Comparison of ENCODE assay signal across 8 cellular contexts in the genomic region with DNA sequence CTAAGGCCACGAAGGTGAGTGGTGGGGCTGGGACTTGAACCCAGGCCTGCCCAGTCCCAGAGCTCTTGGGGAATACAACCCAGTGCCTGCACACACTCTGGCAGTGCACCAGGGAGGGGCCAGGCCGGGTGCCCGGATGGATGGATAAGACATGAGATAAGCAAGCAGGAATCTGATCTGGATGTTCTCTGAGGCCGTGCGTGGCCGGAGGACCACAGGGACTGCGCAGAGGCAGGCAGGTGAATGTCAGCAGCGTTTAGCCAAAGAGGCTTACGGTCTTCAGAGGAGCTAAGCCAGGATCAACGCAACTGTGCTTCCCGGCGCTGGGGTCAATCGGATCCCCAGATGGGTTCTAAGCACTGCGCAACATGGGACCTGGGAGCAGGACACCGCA. TPM values are rescaled to one million over a fixed set of nuclear protein-coding genes. Genes with fewer than 3 reads are reported as not detected.
DNase-seq lines count a peak whose midpoint lies in the region; TF ChIP-seq lines count a peak whose summit lies in the region.

No MANE protein-coding gene starts in this region.

- no peak overlapping the region for H2AFZ ChIP-seq in osteoblast (ENCODE audit: low read length)

- H4K20me1 ChIP-seq in osteoblast (ENCODE audit: insufficient read depth, low read length), result peaks cover 47% of the 10 kb centered on the region

- H3K27me3 ChIP-seq in osteoblast (ENCODE audit: insufficient read depth, low read length), result no peaks in the 10 kb centered on the region

- H3K9me3 ChIP-seq in osteoblast (ENCODE audit: low read depth, low read length), result no peaks in the 10 kb centered on the region

- peaks cover 7% of the 10 kb centered on the region for H3K36me3 ChIP-seq in osteoblast (ENCODE audit: insufficient read depth, low read length)

- H3K4me2 ChIP-seq in osteoblast (ENCODE audit: insufficient read depth, low read length), result peak overlapping the region; percentile 74

- H3K4me3 ChIP-seq in epithelial cell of proximal tubule (ENCODE audit: low read depth, low read length), result peak overlapping the region; percentile 75
- peak overlapping the region; percentile 87 for H3K4me3 ChIP-seq in osteoblast (ENCODE audit: insufficient read depth, low read length)

- H3K4me1 ChIP-seq in osteoblast (ENCODE audit: insufficient read depth, low read length), result peaks cover 17% of the 10 kb centered on the region

- H3K27ac ChIP-seq in osteoblast (ENCODE audit: low read depth, low read length), result peak overlapping the region; percentile 80

- TF ChIP-seq CTCF in epithelial cell of proximal tubule (conservative IDR thresholded peaks at IDR 0.05; ENCODE audit: low read depth, low read length) (no peak), osteoblast (IDR thresholded peaks at IDR 0.05; ENCODE audit: extremely low read depth, low read depth, low read length) (no peak)

- peaks cover 57% of the 10 kb centered on the region for H3K79me2 ChIP-seq in osteoblast (ENCODE audit: insufficient read depth, low read length)

- DNase-seq in GM03348 (ENCODE audit: low spot score) (peak; percentile 67), RPMI7951 (ENCODE audit: low read depth) (peak; percentile 43), epithelial cell of proximal tubule (ENCODE audit: low read depth) (no peak), osteoblast (ENCODE audit: insufficient read length, low spot score, missing footprints) (peak; percentile 87), H4 (ENCODE audit: low spot score) (no peak), pons (ENCODE audit: low spot score) (no peak)
- no peak for DNase-seq in stimulated activated CD4-positive, alpha-beta T cell treated with anti-CD3 and anti-CD28 coated beads, Interleukin-12 subunit alpha, Interleukin-12 subunit beta, amount 100 ng/mL, for 4 hours
- no peak for DNase-seq in stimulated activated CD4-positive, alpha-beta T cell treated with anti-CD3 and anti-CD28 coated beads, Interleukin-4, amount 100 ng/mL, for 4 hours

RNA-seq across cellular contexts. Expression of a gene that starts 1.5 kb away (rescaled TPM):
- 4.4 and 10.7 TPM in 2 replicates for total RNA-seq in RPMI7951 (2014; rRNA removed; shearing (Covaris generic))
- 19.6 and 23.4 TPM in 2 replicates for total RNA-seq in epithelial cell of proximal tubule
- 23.6 and 27.5 TPM in 2 replicates for total RNA-seq in osteoblast
- 8.6 and 12.4 TPM in 2 replicates for total RNA-seq in H4 (2014; rRNA removed; shearing (Covaris generic))

RNA-seq across cellular contexts. Expression of a gene that starts 21.5 kb away (rescaled TPM):
- 5.0 and 8.8 TPM in 2 replicates for total RNA-seq in RPMI7951 (2014; rRNA removed; shearing (Covaris generic))
- 32.5 and 40.2 TPM in 2 replicates for total RNA-seq in epithelial cell of proximal tubule
- 13.0 and 16.6 TPM in 2 replicates for total RNA-seq in osteoblast
- total RNA-seq in H4 (2014; rRNA removed; shearing (Covaris generic)), result 9.4 and 13.8 TPM in 2 replicates

RNA-seq across cellular contexts. Expression of a gene that starts 56.2 kb away (rescaled TPM):
- total RNA-seq in RPMI7951 (2014; rRNA removed; shearing (Covaris generic)), result not detected in 2 replicates
- not detected in 2 replicates for total RNA-seq in epithelial cell of proximal tubule
- not detected in 2 replicates for total RNA-seq in osteoblast
- total RNA-seq in H4 (2014; rRNA removed; shearing (Covaris generic)), result 0.35 and 0.43 TPM in 2 replicates

Comparison
In these comparisons a context has a peak if more than half of its experiments do, and no peak if none do; other contexts are left out.
1. DNase-seq: peak in GM03348 (single experiment), RPMI7951 (single experiment) and osteoblast (single experiment); none in epithelial cell of proximal tubule (single experiment), stimulated activated CD4-positive, alpha-beta T cell treated with anti-CD3 and anti-CD28 coated beads, Interleukin-12 subunit alpha, Interleukin-12 subunit beta, amount 100 ng/mL, for 4 hours (single experiment), stimulated activated CD4-positive, alpha-beta T cell treated with anti-CD3 and anti-CD28 coated beads, Interleukin-4, amount 100 ng/mL, for 4 hours (0 of 2), H4 (single experiment) and pons (single experiment).